In genomic region chr17:35088911-35089845, GRCh38 we compare ENCODE assay signal across 8 cellular contexts. TPM values are rescaled to one million over a fixed set of nuclear protein-coding genes. Genes with fewer than 3 reads are reported as not detected.
A peak's percentile ranks its signal among the peaks of the same experiment; 100 is the strongest.
DNase-seq lines count a peak whose midpoint lies in the region; ATAC-seq, FAIRE-seq and TF ChIP-seq lines count a peak whose summit lies in the region.

No MANE protein-coding gene starts in this region.

- peak; percentile 70 for ATAC-seq in HG03045 (IDR thresholded peaks at IDR 0.05; ENCODE audit: unreplicated experiment)

- DNase-seq in ACHN = peak; percentile 89
- DNase-seq in NCI-H2107 (lab: John Stamatoyannopoulos, UW) = peak; percentile 53
- DNase-seq in bronchial epithelial cell (ENCODE audit: low read depth) = peak; percentile 43
- DNase-seq in inferior parietal cortex (ENCODE audit: extremely low spot score) = peak; percentile 81
- DNase-seq in stimulated activated CD4-positive, alpha-beta T cell treated with anti-CD3 and anti-CD28 coated beads, Interleukin-12 subunit alpha, Interleukin-12 subunit beta, amount 100 ng/mL, for 4 hours = peak; percentile 92

- H3K4me3 ChIP-seq in WI38 (ENCODE audit: low read depth, low read length) (peak overlapping the region; percentile 91), bronchial epithelial cell (ENCODE audit: low read depth, low read length) (peak overlapping the region; percentile 87)

- no peaks in the 10 kb centered on the region for H3K36me3 ChIP-seq in bronchial epithelial cell (ENCODE audit: control insufficient read depth, insufficient read depth, low read length)

- in situ Hi-C loops in ACHN (cut with HindIII; ENCODE audit: low pct_ligation_motif_present, low pct_unique_long_range_greater_than_20kb, low sequenced_read_pairs) = no loop called here

- TF ChIP-seq CTCF in WI38 (IDR thresholded peaks at IDR 0.05; ENCODE audit: low read depth, low read length) (peak; percentile 62), bronchial epithelial cell (IDR thresholded peaks at IDR 0.05; ENCODE audit: insufficient read depth, low read length, severe bottlenecking) (peak; percentile 81)

- peak; percentile 39 for TF ChIP-seq POLR2A in GM18526 (IDR thresholded peaks at IDR 0.05; ENCODE audit: extremely low read depth, insufficient read length)

- no peak for FAIRE-seq in bronchial epithelial cell (lab: Jason Lieb, UNC)

- H3K27me3 ChIP-seq in bronchial epithelial cell (ENCODE audit: control insufficient read depth, insufficient read depth, low read length) = no peaks in the 10 kb centered on the region

RNA-seq across cellular contexts. Expression of gene RFFL, which starts 25.7 kb away (rescaled TPM):
- 8.4 and 20.1 TPM in 2 replicates for total RNA-seq in bronchial epithelial cell

RNA-seq across cellular contexts. Expression of gene RAD51D, which starts 30.5 kb away (rescaled TPM):
- 1.4 and 2.4 TPM in 2 replicates for total RNA-seq in bronchial epithelial cell

RNA-seq across cellular contexts. Expression of gene FNDC8, which starts 32.2 kb away (rescaled TPM):
- not detected in 2 replicates for total RNA-seq in bronchial epithelial cell

RNA-seq across cellular contexts. Expression of gene NLE1, which starts 52.9 kb away (rescaled TPM):
- total RNA-seq in bronchial epithelial cell = 10.2 and 32.4 TPM in 2 replicates

RNA-seq across cellular contexts. Expression of gene UNC45B, which starts 58.4 kb away (rescaled TPM):
- not detected in 2 replicates for total RNA-seq in bronchial epithelial cell

Comparison
In these comparisons a context has a peak if more than half of its experiments do, and no peak if none do; other contexts are left out.
1. Peak in every context shown above with its lines: DNase-seq, ATAC-seq and H3K4me3 ChIP-seq.